In the genomic region with DNA sequence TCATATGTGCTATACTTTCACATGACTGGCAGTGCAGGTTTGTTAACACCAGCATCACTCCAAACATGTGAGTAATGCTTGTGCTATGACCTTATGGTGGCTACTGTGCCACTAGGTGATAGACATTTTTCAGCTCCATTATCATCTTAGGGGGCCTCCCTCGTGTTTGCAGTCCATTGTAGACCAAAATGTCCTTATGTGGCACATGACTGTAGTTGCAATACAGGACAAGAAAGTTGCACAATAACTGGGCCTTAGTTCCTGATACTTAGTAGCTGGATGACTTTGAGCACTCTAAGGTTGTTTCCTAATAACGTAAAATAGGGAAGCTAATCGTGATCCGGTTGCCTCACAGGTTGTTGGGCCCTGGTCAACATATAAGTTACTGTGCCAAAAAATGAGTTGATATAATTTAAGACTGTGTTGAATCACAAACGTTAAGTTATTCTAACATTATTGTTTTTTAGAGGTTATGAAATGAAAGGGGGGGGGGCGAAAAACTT, we compare ENCODE assay signal across 8 cellular contexts. TPM values are rescaled to one million over a fixed set of nuclear protein-coding genes. Genes with fewer than 3 reads are reported as not detected.
DNase-seq lines count a peak whose midpoint lies in the region; ATAC-seq and TF ChIP-seq lines count a peak whose summit lies in the region.

No MANE protein-coding gene starts in this region.

- no peaks in the 10 kb centered on the region for H3K4me1 ChIP-seq in cardiac muscle cell (ENCODE audit: low read depth)

- CTCF ChIA-PET in activated CD4-positive, alpha-beta memory T cell treated with anti-CD3 and anti-CD28 coated beads, Interleukin-2, amount 10 ng/mL, durations not matched to agents 7 days and 5 days (lab: Charles Lee), result interaction anchor here (0.6 to 1.7 kb wide), 3 partner anchors 9 to 34 kb away, joined by 3 to 6 read pairs (median 4); no protein-coding TSS in a partner anchor

- peaks cover 12% of the 10 kb centered on the region for H3K27me3 Mint-ChIP-seq in activated CD4-positive, alpha-beta memory T cell treated with anti-CD3 and anti-CD28 coated beads, Interleukin-2, amount 10 ng/mL, durations not matched to agents 7 days and 5 days

- H3K27ac Mint-ChIP-seq in activated CD4-positive, alpha-beta memory T cell treated with anti-CD3 and anti-CD28 coated beads, Interleukin-2, amount 10 ng/mL, durations not matched to agents 7 days and 5 days, result peak overlapping the region; percentile 67

- TF ChIP-seq CTCF in cardiac muscle cell (IDR thresholded peaks at IDR 0.05; ENCODE audit: low read depth, low read length) (no peak), retinal pigment epithelial cell (conservative IDR thresholded peaks at IDR 0.05; ENCODE audit: low read depth, low read length) (no peak)

- peak overlapping the region; percentile 2 for H3K27ac ChIP-seq in cardiac muscle cell

- no peaks in the 10 kb centered on the region for H3K36me3 ChIP-seq in cardiac muscle cell

- H3K4me3 Mint-ChIP-seq in activated CD4-positive, alpha-beta memory T cell treated with anti-CD3 and anti-CD28 coated beads, Interleukin-2, amount 10 ng/mL, durations not matched to agents 7 days and 5 days, result peak overlapping the region; percentile 92

- no peaks in the 10 kb centered on the region for H3K9me3 Mint-ChIP-seq in activated CD4-positive, alpha-beta memory T cell treated with anti-CD3 and anti-CD28 coated beads, Interleukin-2, amount 10 ng/mL, durations not matched to agents 7 days and 5 days

- POLR2A ChIA-PET in activated CD4-positive, alpha-beta memory T cell treated with anti-CD3 and anti-CD28 coated beads, Interleukin-2, amount 10 ng/mL, durations not matched to agents 7 days and 5 days (lab: Charles Lee), result no interaction called here

- no peaks in the 10 kb centered on the region for H3K9me3 ChIP-seq in cardiac muscle cell (ENCODE audit: low read depth)

- H3K4me1 Mint-ChIP-seq in activated CD4-positive, alpha-beta memory T cell treated with anti-CD3 and anti-CD28 coated beads, Interleukin-2, amount 10 ng/mL, durations not matched to agents 7 days and 5 days, result peaks cover 36% of the 10 kb centered on the region

- H3K27me3 ChIP-seq in cardiac muscle cell, result no peaks in the 10 kb centered on the region

- DNase-seq in AG08395 (ENCODE audit: low spot score) (peak; percentile 24), cardiac muscle cell (ENCODE audit: low read depth in 1 of 2, low spot score in 1 of 2) (peak in 1 of 2 donors; percentile 87), retinal pigment epithelial cell (ENCODE audit: low read depth) (peak; percentile 78)
- DNase-seq in activated CD4-positive, alpha-beta memory T cell treated with anti-CD3 and anti-CD28 coated beads, Interleukin-2, amount 10 ng/mL, durations not matched to agents 7 days and 5 days, result no peak
- DNase-seq in activated CD4-positive, CD25-positive, alpha-beta regulatory T cell treated with anti-CD3 and anti-CD28 coated beads, Interleukin-2, amount 50 U/mL, for 72 hours, result no peak

- TF ChIP-seq EP300 in Ishikawa (IDR thresholded peaks at IDR 0.05; ENCODE audit: borderline replicate concordance), result no peak

- peaks cover 3% of the 10 kb centered on the region for H3K36me3 Mint-ChIP-seq in activated CD4-positive, alpha-beta memory T cell treated with anti-CD3 and anti-CD28 coated beads, Interleukin-2, amount 10 ng/mL, durations not matched to agents 7 days and 5 days (ENCODE audit: low read depth)

- H3K4me3 ChIP-seq in cardiac muscle cell, result no peak overlapping the region
- H3K4me3 ChIP-seq in retinal pigment epithelial cell (ENCODE audit: low read length), result no peak overlapping the region

- no peak for ATAC-seq in GM18511 (IDR thresholded peaks at IDR 0.05; ENCODE audit: unreplicated experiment)
- ATAC-seq in GM19395 (IDR thresholded peaks at IDR 0.05; ENCODE audit: unreplicated experiment), result no peak

- no peak for TF ChIP-seq RAD21 in Ishikawa (IDR thresholded peaks at IDR 0.05; ENCODE audit: low read depth)

TF ChIP-seq in Ishikawa, 13 proteins besides CTCF, POLR2A, EP300 and RAD21:
- TF ChIP-seq TEAD4 (IDR thresholded peaks at IDR 0.05) (no peak), CEBPB (IDR thresholded peaks at IDR 0.05) (peak; percentile 85)

RNA-seq across cellular contexts. Expression of a gene that starts 0.5 kb away (rescaled TPM):
- 10 to 100 TPM; 28.9 to 29.6 TPM for total RNA-seq in activated CD4-positive, alpha-beta memory T cell treated with anti-CD3 and anti-CD28 coated beads, Interleukin-2, amount 10 ng/mL, durations not matched to agents 7 days and 5 days
- total RNA-seq in cardiac muscle cell, result 24.5 and 34.5 TPM in 2 replicates
- 24.4 and 27.6 TPM in 2 replicates for polyA plus RNA-seq in cardiac muscle cell

Comparison
In these comparisons a context has a peak if more than half of its experiments do, and no peak if none do; other contexts are left out.
1. DNase-seq: peak in AG08395 (single experiment) and retinal pigment epithelial cell (single experiment); none in activated CD4-positive, alpha-beta memory T cell treated with anti-CD3 and anti-CD28 coated beads, Interleukin-2, amount 10 ng/mL, durations not matched to agents 7 days and 5 days (single experiment) and activated CD4-positive, CD25-positive, alpha-beta regulatory T cell treated with anti-CD3 and anti-CD28 coated beads, Interleukin-2, amount 50 U/mL, for 72 hours (single experiment).